Comparison of ENCODE assay signal across 1 cellular context in genomic region chr13:88248393-88248792, GRCh38.
TF ChIP-seq lines count a peak whose summit lies in the region.

No MANE protein-coding gene starts in this region.

TF ChIP-seq in H1, 55 proteins besides CTCF, POLR2A, EP300 and RAD21:
- TF ChIP-seq POLR2AphosphoS5 (IDR thresholded peaks at IDR 0.05; ENCODE audit: low read depth, low read length) (no peak), TCF12 (IDR thresholded peaks at IDR 0.05; ENCODE audit: low read depth, low read length) (no peak), MAX (IDR thresholded peaks at IDR 0.05) (no peak), EGR1 (IDR thresholded peaks at IDR 0.05; ENCODE audit: borderline replicate concordance, low read depth, low read length) (no peak), MAFK (IDR thresholded peaks at IDR 0.05; ENCODE audit: low read depth, low read length) (no peak), KDM5A (IDR thresholded peaks at IDR 0.05; ENCODE audit: low read length) (no peak), RNF2 (IDR thresholded peaks at IDR 0.05; ENCODE audit: borderline replicate concordance, low read depth, low read length, missing control alignments, poor library complexity, severe bottlenecking) (no peak), SP4 (IDR thresholded peaks at IDR 0.05; ENCODE audit: low read length) (no peak), CBX5 (IDR thresholded peaks at IDR 0.05; ENCODE audit: low read depth, low read length) (no peak), KDM1A (IDR thresholded peaks at IDR 0.05; ENCODE audit: borderline replicate concordance, low read length) (no peak)
TF ChIP-seq in H1: peak in this region for 0.
